In the genomic region with DNA sequence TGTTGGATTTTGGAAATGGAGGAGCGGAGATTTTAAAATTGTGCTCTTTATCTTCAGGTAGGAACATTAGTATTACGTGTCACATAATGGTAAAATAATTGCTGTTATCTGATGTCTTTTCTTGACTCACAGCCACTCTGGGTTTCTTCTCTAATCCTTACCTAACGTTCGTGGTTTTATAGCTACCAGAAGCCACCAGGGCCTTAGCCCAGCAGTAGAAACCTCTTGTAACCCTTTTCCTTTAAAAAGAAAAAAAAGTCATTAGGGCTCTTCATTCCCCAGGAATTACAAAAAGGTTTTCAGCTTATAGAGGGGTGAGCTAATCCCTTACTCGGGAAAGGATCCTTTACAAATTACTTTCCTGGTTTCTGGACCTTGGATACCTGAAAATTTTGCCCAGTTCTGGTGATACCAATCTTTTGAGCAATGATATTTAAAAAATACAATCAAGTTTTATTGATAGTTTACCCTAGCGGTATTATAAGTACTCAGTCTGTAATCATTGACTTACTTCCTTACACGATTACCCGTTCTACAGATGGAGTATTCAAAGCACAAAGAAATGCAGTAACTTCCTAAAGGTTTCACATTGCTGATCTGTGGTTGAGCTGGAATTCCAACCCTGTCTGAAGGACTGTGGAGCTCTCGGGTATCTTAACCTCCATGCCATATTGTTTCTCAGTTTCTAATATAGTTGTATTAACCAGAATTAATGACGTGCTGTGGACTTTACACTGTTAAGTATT, we compare ENCODE assay signal across 8 cellular contexts. TPM values are rescaled to one million over a fixed set of nuclear protein-coding genes. Genes with fewer than 3 reads are reported as not detected.
DNase-seq lines count a peak whose midpoint lies in the region; ATAC-seq and TF ChIP-seq lines count a peak whose summit lies in the region.

No MANE protein-coding gene starts in this region.

- H3K36me3 ChIP-seq in adipocyte (ENCODE audit: control insufficient read depth, insufficient read depth, low read length, severe bottlenecking) (peaks cover 7% of the 10 kb centered on the region), stomach (peaks cover 12 to 16% (median 16%) of the 10 kb centered on the region in 4 donors)

- DNase-seq in ACHN = peak; percentile 97
- peak; percentile 2 for DNase-seq in HCEC 1CT
- DNase-seq in adipocyte (ENCODE audit: low read depth) = peak; percentile 76
- peak; percentile 88 for DNase-seq in iris pigment epithelial cell (ENCODE audit: low read depth)
- DNase-seq in stomach = no peak
- DNase-seq in NCI-H1694 (lab: John Stamatoyannopoulos, UW) = no peak
- DNase-seq in DMS79 (lab: John Stamatoyannopoulos, UW) = no peak

- intact Hi-C loops in stomach (cut with DNase I; ENCODE audit: low total_unique reads) = no loop called here

- H3K27ac ChIP-seq in stomach = peak overlapping the region; percentile 99 to 100 (median 100)

- peak overlapping the region; percentile 97 for H3K9ac ChIP-seq in adipocyte (ENCODE audit: low read length)

- no peaks in the 10 kb centered on the region for H3K27me3 ChIP-seq in adipocyte (replicated peaks; ENCODE audit: control insufficient read depth, insufficient read depth, low read length)
- no peaks in the 10 kb centered on the region for H3K27me3 ChIP-seq in stomach

- H3K9me3 ChIP-seq in adipocyte (ENCODE audit: control insufficient read depth, low read length) (no peaks in the 10 kb centered on the region), stomach (no peaks in the 10 kb centered on the region)

- TF ChIP-seq EP300 in stomach (IDR thresholded peaks at IDR 0.05) = no peak

- TF ChIP-seq POLR2A in stomach (IDR thresholded peaks at IDR 0.05) = no peak

- WGBS in stomach, 5 donors = 7 to 20% (median 12%) methylated on average over 10 of the region's 10 CpGs

- in situ Hi-C loops in ACHN (cut with HindIII; ENCODE audit: low pct_ligation_motif_present, low pct_unique_long_range_greater_than_20kb, low sequenced_read_pairs) = no loop called here

- H3K4me3 ChIP-seq in adipocyte (ENCODE audit: low read length) (peak overlapping the region; percentile 99), stomach (peak overlapping the region; percentile 55 to 87 (median 70))

- no peak for TF ChIP-seq CTCF in stomach (IDR thresholded peaks at IDR 0.05)

- ATAC-seq in GM21526 (IDR thresholded peaks at IDR 0.05; ENCODE audit: low FRiP score, unreplicated experiment) = no peak

- peaks cover 16% of the 10 kb centered on the region for H3K4me1 ChIP-seq in adipocyte (ENCODE audit: control insufficient read depth, insufficient read depth, low read length)
- peaks cover 9 to 47% (median 29%) of the 10 kb centered on the region in 4 donors for H3K4me1 ChIP-seq in stomach

RNA-seq across cellular contexts. Expression of gene GABARAPL1, which starts 1.6 kb away (rescaled TPM):
- 100 to 1,000 TPM in 2 of 5 donors, 10 to 100 TPM in 3; 28.4 to 116 (median 91.0) TPM for total RNA-seq in stomach
- 100 to 1,000 TPM in 2 of 3 donors, 10 to 100 TPM in 1; 63.5 to 133 (median 126) TPM for polyA plus RNA-seq in stomach

RNA-seq across cellular contexts. Expression of gene TMEM52B, which starts 35.5 kb away (rescaled TPM):
- under 1 TPM in 2 of 5 donors, not detected in 3; 0.14 to 0.89 TPM for total RNA-seq in stomach
- 1 to 10 TPM in 1 of 3 donors, under 1 TPM in 1, not detected in 1; 0.31 to 1.4 TPM for polyA plus RNA-seq in stomach

RNA-seq across cellular contexts. Expression of gene OLR1, which starts 42.4 kb away (rescaled TPM):
- total RNA-seq in stomach = 1 to 10 TPM in 2 of 5 donors, under 1 TPM in 1, not detected in 2; 0.55 to 4.5 (median 3.8) TPM
- polyA plus RNA-seq in stomach = 1 to 10 TPM in 2 of 3 donors, under 1 TPM in 1; 0.48 to 7.4 (median 5.7) TPM

Comparison
In these comparisons a context has a peak if more than half of its experiments do, and no peak if none do; other contexts are left out.
1. DNase-seq: peak in ACHN (single experiment), HCEC 1CT (single experiment), adipocyte (single experiment) and iris pigment epithelial cell (single experiment); none in stomach (single experiment), NCI-H1694 (single experiment) and DMS79 (single experiment).